Comparison of ENCODE assay signal across 8 cellular contexts in genomic region chr3:7576506-7576905, GRCh38.
"Had no signal": no experiment of that assay in that cellular context is flagged by ENCODE, and none has a peak within 500 bp of the region (broad histone marks: within the 10 kb centered on the region; RNA-seq: fewer than 3 reads in every experiment).

No MANE protein-coding gene starts in this region.

- DNase-seq: IMR-90, KBM-7, KG1 had no signal

- FAIRE-seq: HepG2, HTR-8/SVneo, K562 had no signal

- H3K27ac ChIP-seq: HL-60 had no signal

- H3K27ac Mint-ChIP-seq: IgD-negative memory B cell had no signal

- H3K36me3 Mint-ChIP-seq: IgD-negative memory B cell had no signal

- H3K4me3 ChIP-seq: K562 had no signal

- H3K4me3 Mint-ChIP-seq: IgD-negative memory B cell had no signal

- ATAC-seq: HepG2, K562 had no signal

- H3K4me1 Mint-ChIP-seq: IgD-negative memory B cell had no signal

- H3K27me3 Mint-ChIP-seq: IgD-negative memory B cell had no signal
